ENCODE assay signal across 8 cellular contexts in genomic region chr9:137015540-137015930, GRCh38. TPM values are rescaled to one million over a fixed set of nuclear protein-coding genes. Genes with fewer than 3 reads are reported as not detected.
"Had no signal": no experiment of that assay in that cellular context is flagged by ENCODE, and none has a peak within 500 bp of the region (broad histone marks: within the 10 kb centered on the region; RNA-seq: fewer than 3 reads in every experiment).

No MANE protein-coding gene starts in this region.

- H3K4me2 ChIP-seq: KMS-11 had no signal

- ATAC-seq: HepG2, K562 had no signal

- H3K9ac ChIP-seq: KMS-11 had no signal

- H3K4me3 ChIP-seq: K562 had no signal

- DNase-seq: IMR-90, KBM-7, KG1 had no signal

- H3K27ac ChIP-seq: HL-60, KMS-11 had no signal

RNA-seq across cellular contexts. Expression of gene FUT7, which starts 16.4 kb away (rescaled TPM):
- total RNA-seq: HepG2, HT1080, IMR-90, K562 had no signal
- polyA plus RNA-seq: IMR-90, K562 had no signal
